ENCODE assay signal across 11 cellular contexts in genomic region chr2:220228310-220229006, GRCh38.
DNase-seq lines count a peak whose midpoint lies in the region; ATAC-seq and TF ChIP-seq lines count a peak whose summit lies in the region.
"Had no signal": no experiment of that assay in that cellular context is flagged by ENCODE, and none has a peak within 500 bp of the region (broad histone marks: within the 10 kb centered on the region; RNA-seq: fewer than 3 reads in every experiment).

No MANE protein-coding gene starts in this region.

- no peak overlapping the region for H2BK15ac ChIP-seq in mesenchymal stem cell (ENCODE audit: low read depth, poor library complexity, severe bottlenecking)

- H3K4ac ChIP-seq in mesenchymal stem cell (ENCODE audit: low read depth in 1 of 2, low read length in 2 of 2): no peak overlapping the region

- H3K9me3 ChIP-seq in mesenchymal stem cell (ENCODE audit: control insufficient read depth, low read length): no peaks in the 10 kb centered on the region

- CTCF ChIA-PET in BJ (lab: Yijun Ruan, JAX): no interaction called here

- H3K27me3 ChIP-seq in BJ (ENCODE audit: control insufficient read depth, insufficient read depth, low read length): no peaks in the 10 kb centered on the region
- no peaks in the 10 kb centered on the region for H3K27me3 ChIP-seq in mesenchymal stem cell (ENCODE audit: control insufficient read depth in 1 of 2, insufficient read depth in 1 of 2, low read length in 2 of 2)

- no peak overlapping the region for H3K23ac ChIP-seq in mesenchymal stem cell (ENCODE audit: low read length in 2 of 2)

- no peak overlapping the region for H2BK120ac ChIP-seq in mesenchymal stem cell (ENCODE audit: low read depth, low read length)

- peaks cover 8% of the 10 kb centered on the region for H3K4me1 ChIP-seq in mesenchymal stem cell (ENCODE audit: control insufficient read depth, insufficient read depth, low read depth, low read length)
- H3K4me1 ChIP-seq: parathyroid adenoma had no signal

- no peak overlapping the region for H4K8ac ChIP-seq in mesenchymal stem cell (ENCODE audit: low read length)

- ATAC-seq in HG03159 (IDR thresholded peaks at IDR 0.05; ENCODE audit: unreplicated experiment): no peak
- no peak for ATAC-seq in HG03378 (IDR thresholded peaks at IDR 0.05; ENCODE audit: unreplicated experiment)
- ATAC-seq: activated naive CD8-positive, alpha-beta T cell treated with anti-CD3 and anti-CD28 coated beads, Interleukin-2, amount 50 U/mL, for 24 hours had no signal

- H3K4me2 ChIP-seq in mesenchymal stem cell (ENCODE audit: low read length, poor library complexity, severe bottlenecking): peak overlapping the region; percentile 41

- H3K36me3 ChIP-seq in BJ (ENCODE audit: control insufficient read depth, insufficient read depth, low read length) (no peaks in the 10 kb centered on the region), mesenchymal stem cell (ENCODE audit: control insufficient read depth in 1 of 2, insufficient read depth in 2 of 2, low read depth in 1 of 2, low read length in 2 of 2) (no peaks in the 10 kb centered on the region)

- TF ChIP-seq CTCF in BJ (IDR thresholded peaks at IDR 0.05; ENCODE audit: insufficient read depth, low read depth, low read length): no peak
- TF ChIP-seq CTCF in choroid plexus epithelial cell (conservative IDR thresholded peaks at IDR 0.05; ENCODE audit: low read depth, low read length): no peak

- H3K27ac ChIP-seq in mesenchymal stem cell (ENCODE audit: low read length, poor library complexity, severe bottlenecking): peak overlapping the region; percentile 80
- H3K27ac ChIP-seq: parathyroid adenoma had no signal

- no peaks in the 10 kb centered on the region for H3K79me1 ChIP-seq in mesenchymal stem cell (replicated peaks; ENCODE audit: low read length, poor library complexity, severe bottlenecking)

- H2BK5ac ChIP-seq in mesenchymal stem cell (ENCODE audit: low read depth, low read length, poor library complexity, severe bottlenecking): no peak overlapping the region

- peak overlapping the region; percentile 76 for H3K9ac ChIP-seq in mesenchymal stem cell (ENCODE audit: low read length)
- H3K9ac ChIP-seq: parathyroid adenoma had no signal

- POLR2A ChIA-PET in BJ (lab: Charles Lee): no interaction called here

- H2AFZ ChIP-seq in mesenchymal stem cell (ENCODE audit: low read depth, low read length): no peak overlapping the region
- H2AFZ ChIP-seq: parathyroid adenoma had no signal

- H2BK12ac ChIP-seq in mesenchymal stem cell (ENCODE audit: low read length in 2 of 2): peak overlapping the region in 1 of 2 experiments; percentile 21

- DNase-seq in BJ (ENCODE audit: low read depth): peak; percentile 91
- peak; percentile 99 for DNase-seq in NCI-H226
- DNase-seq in choroid plexus epithelial cell (ENCODE audit: low read depth): peak; percentile 98
- DNase-seq in mesenchymal stem cell: peak; percentile 95
- DNase-seq in midbrain (lab: John Stamatoyannopoulos, UW): no peak
- DNase-seq in NCI-H510A (lab: John Stamatoyannopoulos, UW): no peak
- DNase-seq: activated CD4-positive, alpha-beta T cell treated with anti-CD3 and anti-CD28 coated beads, Interleukin-2, amount 50 U/mL, for 4 hours; activated naive CD8-positive, alpha-beta T cell treated with anti-CD3 and anti-CD28 coated beads, Interleukin-2, amount 50 U/mL, for 24 hours had no signal

- H3K18ac ChIP-seq in mesenchymal stem cell (ENCODE audit: low read depth in 1 of 2, low read length in 2 of 2): peak overlapping the region in 1 of 2 experiments; percentile 48

- H4K91ac ChIP-seq in mesenchymal stem cell (ENCODE audit: low read length): no peak overlapping the region

- no peak overlapping the region for H3K14ac ChIP-seq in mesenchymal stem cell (ENCODE audit: low read length in 2 of 2)

- H2AK5ac ChIP-seq in mesenchymal stem cell (ENCODE audit: low read length, severe bottlenecking): no peak overlapping the region

- H3K4me3 ChIP-seq in BJ (ENCODE audit: low read depth, low read length) (peak overlapping the region; percentile 12; the same call in 1 of the 2 replicates), choroid plexus epithelial cell (ENCODE audit: low read depth, low read length) (peak overlapping the region; percentile 32), mesenchymal stem cell (ENCODE audit: insufficient read depth in 1 of 2, low read depth in 1 of 2, low read length in 2 of 2) (peak overlapping the region in 1 of 2 experiments; percentile 65)

- 16% methylated on average over 8 of the region's 8 CpGs for WGBS in mesenchymal stem cell

Comparison
In these comparisons a context has a peak if more than half of its experiments do, and no peak if none do; other contexts are left out.
1. DNase-seq: peak in BJ (single experiment), NCI-H226 (single experiment), choroid plexus epithelial cell (single experiment) and mesenchymal stem cell (single experiment); none in midbrain (single experiment) and NCI-H510A (single experiment).